In genomic region chr2:56177420-56178220, GRCh38 we compare ENCODE assay signal across 1 cellular context.
TF ChIP-seq lines count a peak whose summit lies in the region.

No MANE protein-coding gene starts in this region.

TF ChIP-seq in GM12878, 131 proteins besides CTCF, POLR2A, EP300 and RAD21 (continued from another document):
- TF ChIP-seq, protein P1, sequence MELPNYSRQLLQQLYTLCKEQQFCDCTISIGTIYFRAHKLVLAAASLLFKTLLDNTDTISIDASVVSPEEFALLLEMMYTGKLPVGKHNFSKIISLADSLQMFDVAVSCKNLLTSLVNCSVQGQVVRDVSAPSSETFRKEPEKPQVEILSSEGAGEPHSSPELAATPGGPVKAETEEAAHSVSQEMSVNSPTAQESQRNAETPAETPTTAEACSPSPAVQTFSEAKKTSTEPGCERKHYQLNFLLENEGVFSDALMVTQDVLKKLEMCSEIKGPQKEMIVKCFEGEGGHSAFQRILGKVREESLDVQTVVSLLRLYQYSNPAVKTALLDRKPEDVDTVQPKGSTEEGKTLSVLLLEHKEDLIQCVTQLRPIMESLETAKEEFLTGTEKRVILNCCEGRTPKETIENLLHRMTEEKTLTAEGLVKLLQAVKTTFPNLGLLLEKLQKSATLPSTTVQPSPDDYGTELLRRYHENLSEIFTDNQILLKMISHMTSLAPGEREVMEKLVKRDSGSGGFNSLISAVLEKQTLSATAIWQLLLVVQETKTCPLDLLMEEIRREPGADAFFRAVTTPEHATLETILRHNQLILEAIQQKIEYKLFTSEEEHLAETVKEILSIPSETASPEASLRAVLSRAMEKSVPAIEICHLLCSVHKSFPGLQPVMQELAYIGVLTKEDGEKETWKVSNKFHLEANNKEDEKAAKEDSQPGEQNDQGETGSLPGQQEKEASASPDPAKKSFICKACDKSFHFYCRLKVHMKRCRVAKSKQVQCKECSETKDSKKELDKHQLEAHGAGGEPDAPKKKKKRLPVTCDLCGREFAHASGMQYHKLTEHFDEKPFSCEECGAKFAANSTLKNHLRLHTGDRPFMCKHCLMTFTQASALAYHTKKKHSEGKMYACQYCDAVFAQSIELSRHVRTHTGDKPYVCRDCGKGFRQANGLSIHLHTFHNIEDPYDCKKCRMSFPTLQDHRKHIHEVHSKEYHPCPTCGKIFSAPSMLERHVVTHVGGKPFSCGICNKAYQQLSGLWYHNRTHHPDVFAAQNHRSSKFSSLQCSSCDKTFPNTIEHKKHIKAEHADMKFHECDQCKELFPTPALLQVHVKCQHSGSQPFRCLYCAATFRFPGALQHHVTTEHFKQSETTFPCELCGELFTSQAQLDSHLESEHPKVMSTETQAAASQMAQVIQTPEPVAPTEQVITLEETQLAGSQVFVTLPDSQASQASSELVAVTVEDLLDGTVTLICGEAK (IDR thresholded peaks at IDR 0.05; ENCODE audit: borderline replicate concordance), result no peak
- TF ChIP-seq, protein P2, sequence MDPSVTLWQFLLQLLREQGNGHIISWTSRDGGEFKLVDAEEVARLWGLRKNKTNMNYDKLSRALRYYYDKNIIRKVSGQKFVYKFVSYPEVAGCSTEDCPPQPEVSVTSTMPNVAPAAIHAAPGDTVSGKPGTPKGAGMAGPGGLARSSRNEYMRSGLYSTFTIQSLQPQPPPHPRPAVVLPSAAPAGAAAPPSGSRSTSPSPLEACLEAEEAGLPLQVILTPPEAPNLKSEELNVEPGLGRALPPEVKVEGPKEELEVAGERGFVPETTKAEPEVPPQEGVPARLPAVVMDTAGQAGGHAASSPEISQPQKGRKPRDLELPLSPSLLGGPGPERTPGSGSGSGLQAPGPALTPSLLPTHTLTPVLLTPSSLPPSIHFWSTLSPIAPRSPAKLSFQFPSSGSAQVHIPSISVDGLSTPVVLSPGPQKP (IDR thresholded peaks at IDR 0.05; ENCODE audit: low read depth, low read length), result no peak
- TF ChIP-seq IRF5 (IDR thresholded peaks at IDR 0.05; ENCODE audit: borderline replicate concordance), result no peak
- TF ChIP-seq, protein P3, sequence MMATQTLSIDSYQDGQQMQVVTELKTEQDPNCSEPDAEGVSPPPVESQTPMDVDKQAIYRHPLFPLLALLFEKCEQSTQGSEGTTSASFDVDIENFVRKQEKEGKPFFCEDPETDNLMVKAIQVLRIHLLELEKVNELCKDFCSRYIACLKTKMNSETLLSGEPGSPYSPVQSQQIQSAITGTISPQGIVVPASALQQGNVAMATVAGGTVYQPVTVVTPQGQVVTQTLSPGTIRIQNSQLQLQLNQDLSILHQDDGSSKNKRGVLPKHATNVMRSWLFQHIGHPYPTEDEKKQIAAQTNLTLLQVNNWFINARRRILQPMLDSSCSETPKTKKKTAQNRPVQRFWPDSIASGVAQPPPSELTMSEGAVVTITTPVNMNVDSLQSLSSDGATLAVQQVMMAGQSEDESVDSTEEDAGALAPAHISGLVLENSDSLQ (IDR thresholded peaks at IDR 0.05), result no peak
- no peak for TF ChIP-seq ZNF207 (IDR thresholded peaks at IDR 0.05; ENCODE audit: borderline replicate concordance)
- TF ChIP-seq SIX5 (IDR thresholded peaks at IDR 0.05; ENCODE audit: low read depth, low read length, severe bottlenecking), result no peak
- no peak for TF ChIP-seq TBL1XR1 (IDR thresholded peaks at IDR 0.05; ENCODE audit: low read depth, low read length)
- TF ChIP-seq E2F4 (IDR thresholded peaks at IDR 0.05; ENCODE audit: low read depth, low read length), result no peak
- TF ChIP-seq, protein P4, sequence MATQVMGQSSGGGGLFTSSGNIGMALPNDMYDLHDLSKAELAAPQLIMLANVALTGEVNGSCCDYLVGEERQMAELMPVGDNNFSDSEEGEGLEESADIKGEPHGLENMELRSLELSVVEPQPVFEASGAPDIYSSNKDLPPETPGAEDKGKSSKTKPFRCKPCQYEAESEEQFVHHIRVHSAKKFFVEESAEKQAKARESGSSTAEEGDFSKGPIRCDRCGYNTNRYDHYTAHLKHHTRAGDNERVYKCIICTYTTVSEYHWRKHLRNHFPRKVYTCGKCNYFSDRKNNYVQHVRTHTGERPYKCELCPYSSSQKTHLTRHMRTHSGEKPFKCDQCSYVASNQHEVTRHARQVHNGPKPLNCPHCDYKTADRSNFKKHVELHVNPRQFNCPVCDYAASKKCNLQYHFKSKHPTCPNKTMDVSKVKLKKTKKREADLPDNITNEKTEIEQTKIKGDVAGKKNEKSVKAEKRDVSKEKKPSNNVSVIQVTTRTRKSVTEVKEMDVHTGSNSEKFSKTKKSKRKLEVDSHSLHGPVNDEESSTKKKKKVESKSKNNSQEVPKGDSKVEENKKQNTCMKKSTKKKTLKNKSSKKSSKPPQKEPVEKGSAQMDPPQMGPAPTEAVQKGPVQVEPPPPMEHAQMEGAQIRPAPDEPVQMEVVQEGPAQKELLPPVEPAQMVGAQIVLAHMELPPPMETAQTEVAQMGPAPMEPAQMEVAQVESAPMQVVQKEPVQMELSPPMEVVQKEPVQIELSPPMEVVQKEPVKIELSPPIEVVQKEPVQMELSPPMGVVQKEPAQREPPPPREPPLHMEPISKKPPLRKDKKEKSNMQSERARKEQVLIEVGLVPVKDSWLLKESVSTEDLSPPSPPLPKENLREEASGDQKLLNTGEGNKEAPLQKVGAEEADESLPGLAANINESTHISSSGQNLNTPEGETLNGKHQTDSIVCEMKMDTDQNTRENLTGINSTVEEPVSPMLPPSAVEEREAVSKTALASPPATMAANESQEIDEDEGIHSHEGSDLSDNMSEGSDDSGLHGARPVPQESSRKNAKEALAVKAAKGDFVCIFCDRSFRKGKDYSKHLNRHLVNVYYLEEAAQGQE (IDR thresholded peaks at IDR 0.05; ENCODE audit: low read depth, low read length), result no peak
- no peak for TF ChIP-seq CBX5 (IDR thresholded peaks at IDR 0.05; ENCODE audit: low read depth)
- TF ChIP-seq TCF3 (IDR thresholded peaks at IDR 0.05; ENCODE audit: borderline replicate concordance, insufficient read depth, low read depth, low read length), result no peak
